1 cellular context compared by ENCODE assay signal in the genomic region with DNA sequence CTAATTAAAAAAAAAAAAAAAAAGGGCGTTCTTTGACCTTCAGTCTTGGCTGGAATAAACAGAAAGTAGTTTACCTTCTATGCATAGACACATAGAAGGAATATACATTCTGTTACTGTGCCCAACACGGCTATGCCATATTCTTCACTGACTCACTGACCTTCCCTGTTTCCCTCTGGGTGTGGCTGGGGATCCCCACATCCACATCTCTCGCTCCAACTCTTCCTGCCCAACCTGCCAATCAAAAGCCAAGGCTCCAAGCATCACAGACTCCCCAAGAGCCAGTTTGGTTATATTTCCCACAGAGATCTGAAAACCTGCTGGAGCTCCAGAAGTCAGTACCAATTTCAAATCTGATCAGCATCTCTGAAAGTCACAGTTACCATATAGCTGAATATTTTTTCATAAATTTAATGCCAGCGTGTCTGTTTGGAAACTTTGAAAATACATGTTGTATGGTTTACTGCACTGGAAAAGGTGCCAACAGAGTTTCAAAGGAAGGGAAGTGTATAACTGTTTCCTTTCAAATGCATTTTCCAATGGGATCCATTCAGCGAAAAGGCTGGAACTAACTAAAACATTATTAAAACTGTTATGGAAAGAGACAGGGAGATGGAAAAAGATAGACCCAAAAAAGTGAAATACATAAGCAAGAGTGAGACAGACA.
TF ChIP-seq lines count a peak whose summit lies in the region.

No MANE protein-coding gene starts in this region.

TF ChIP-seq in IMR-90, 13 proteins besides CTCF, POLR2A, EP300 and RAD21:
- TF ChIP-seq FOS (IDR thresholded peaks at IDR 0.05; ENCODE audit: low read depth, low read length): no peak
- TF ChIP-seq SMC3 (IDR thresholded peaks at IDR 0.05; ENCODE audit: low read depth, low read length): no peak
- no peak for TF ChIP-seq BHLHE40 (IDR thresholded peaks at IDR 0.05; ENCODE audit: low read depth, low read length)
- no peak for TF ChIP-seq NFE2L2 (IDR thresholded peaks at IDR 0.05; ENCODE audit: low read depth, low read length)
- no peak for TF ChIP-seq RCOR1 (IDR thresholded peaks at IDR 0.05; ENCODE audit: insufficient replicate concordance, low read length)
- TF ChIP-seq, protein P1, sequence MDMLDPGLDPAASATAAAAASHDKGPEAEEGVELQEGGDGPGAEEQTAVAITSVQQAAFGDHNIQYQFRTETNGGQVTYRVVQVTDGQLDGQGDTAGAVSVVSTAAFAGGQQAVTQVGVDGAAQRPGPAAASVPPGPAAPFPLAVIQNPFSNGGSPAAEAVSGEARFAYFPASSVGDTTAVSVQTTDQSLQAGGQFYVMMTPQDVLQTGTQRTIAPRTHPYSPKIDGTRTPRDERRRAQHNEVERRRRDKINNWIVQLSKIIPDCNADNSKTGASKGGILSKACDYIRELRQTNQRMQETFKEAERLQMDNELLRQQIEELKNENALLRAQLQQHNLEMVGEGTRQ (IDR thresholded peaks at IDR 0.05; ENCODE audit: low read depth, low read length): no peak
- TF ChIP-seq MAFK (IDR thresholded peaks at IDR 0.05; ENCODE audit: low read depth, low read length): no peak
- TF ChIP-seq RFX5 (IDR thresholded peaks at IDR 0.05; ENCODE audit: low read depth, low read length): no peak
- no peak for TF ChIP-seq CHD1 (IDR thresholded peaks at IDR 0.05; ENCODE audit: low read depth, low read length)
- TF ChIP-seq MAZ (IDR thresholded peaks at IDR 0.05; ENCODE audit: borderline replicate concordance, low read depth, low read length): no peak
- TF ChIP-seq, protein P2, sequence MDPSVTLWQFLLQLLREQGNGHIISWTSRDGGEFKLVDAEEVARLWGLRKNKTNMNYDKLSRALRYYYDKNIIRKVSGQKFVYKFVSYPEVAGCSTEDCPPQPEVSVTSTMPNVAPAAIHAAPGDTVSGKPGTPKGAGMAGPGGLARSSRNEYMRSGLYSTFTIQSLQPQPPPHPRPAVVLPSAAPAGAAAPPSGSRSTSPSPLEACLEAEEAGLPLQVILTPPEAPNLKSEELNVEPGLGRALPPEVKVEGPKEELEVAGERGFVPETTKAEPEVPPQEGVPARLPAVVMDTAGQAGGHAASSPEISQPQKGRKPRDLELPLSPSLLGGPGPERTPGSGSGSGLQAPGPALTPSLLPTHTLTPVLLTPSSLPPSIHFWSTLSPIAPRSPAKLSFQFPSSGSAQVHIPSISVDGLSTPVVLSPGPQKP (IDR thresholded peaks at IDR 0.05; ENCODE audit: borderline replicate concordance, low read depth, low read length): no peak
- TF ChIP-seq MXI1 (IDR thresholded peaks at IDR 0.05; ENCODE audit: borderline replicate concordance, low read depth, low read length): no peak
- TF ChIP-seq CEBPB (IDR thresholded peaks at IDR 0.05; ENCODE audit: low read depth, low read length): no peak
